Comparison of ENCODE assay signal across 9 cellular contexts in the genomic region with DNA sequence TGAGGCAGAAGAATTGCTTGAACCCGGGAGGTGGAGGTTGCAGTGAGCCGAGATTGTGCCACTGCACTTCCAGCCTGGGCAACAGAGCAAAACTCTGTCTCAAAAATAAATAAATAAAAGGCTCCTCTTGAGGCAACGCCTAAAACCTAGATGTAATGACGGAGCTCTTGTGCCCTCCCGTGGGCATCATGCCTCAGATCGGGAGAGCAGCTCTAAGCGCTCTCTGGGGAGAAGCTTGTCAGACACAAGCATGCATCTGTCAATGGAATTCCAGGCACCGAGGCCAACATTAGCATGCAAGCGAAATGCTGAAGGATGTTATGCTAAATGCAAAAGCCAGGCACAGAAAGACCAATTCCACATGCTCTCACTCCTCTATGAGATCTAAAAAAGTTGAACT. TPM values are rescaled to one million over a fixed set of nuclear protein-coding genes. Genes with fewer than 3 reads are reported as not detected.
A peak's percentile ranks its signal among the peaks of the same experiment; 100 is the strongest.
DNase-seq lines count a peak whose midpoint lies in the region; ATAC-seq, FAIRE-seq and TF ChIP-seq lines count a peak whose summit lies in the region.
"Had no signal": no experiment of that assay in that cellular context is flagged by ENCODE, and none has a peak within 500 bp of the region (broad histone marks: within the 10 kb centered on the region; RNA-seq: fewer than 3 reads in every experiment).

No MANE protein-coding gene starts in this region.

- H3K79me2 ChIP-seq in neural cell (replicated peaks; ENCODE audit: insufficient read depth, low read length), result no peaks in the 10 kb centered on the region

- H3K9me2 ChIP-seq in neural cell (ENCODE audit: insufficient read depth, low read length), result no peaks in the 10 kb centered on the region

- no peak overlapping the region for H3K4me2 ChIP-seq in neural cell (ENCODE audit: low read length)

- H3K27ac ChIP-seq in neural cell (ENCODE audit: low read length), result peak overlapping the region; percentile 21
- H3K27ac ChIP-seq in prostate gland, result no peak overlapping the region

- FAIRE-seq in HTR-8/SVneo (lab: Jason Lieb, UNC), result no peak

- no peak overlapping the region for H2AFZ ChIP-seq in neural cell (ENCODE audit: low read depth, low read length)

- no peak for ATAC-seq in GM18907 (IDR thresholded peaks at IDR 0.05; ENCODE audit: unreplicated experiment)

- H3K9ac ChIP-seq in neural cell (ENCODE audit: low read length), result no peak overlapping the region

- H3K27me3 ChIP-seq in neural cell (ENCODE audit: insufficient read depth, low read depth, low read length) (no peaks in the 10 kb centered on the region), prostate gland (replicated peaks; ENCODE audit: insufficient read depth) (no peaks in the 10 kb centered on the region)

- DNase-seq in HTR-8/SVneo (ENCODE audit: insufficient read length, low spot score), result peak; percentile 45
- DNase-seq in NCI-H82 treated with DMSO at 0.1 percent for 48 hours (lab: John Stamatoyannopoulos, UW; ENCODE audit: unreplicated experiment), result peak; percentile 80
- DNase-seq in choroid plexus epithelial cell (ENCODE audit: low read depth), result peak; percentile 48
- no peak for DNase-seq in GF-D8 (lab: John Stamatoyannopoulos, UW)
- no peak for DNase-seq in prostate gland (ENCODE audit: low spot score)
- no peak for DNase-seq in stimulated activated naive CD4-positive, alpha-beta T cell treated with Interleukin-2 at 50 U/mL for 16 hours (lab: John Stamatoyannopoulos, UW)
- DNase-seq: naive B cell had no signal

- H4K20me1 ChIP-seq in neural cell (ENCODE audit: insufficient read depth), result no peaks in the 10 kb centered on the region

- no peak for TF ChIP-seq POLR2A in prostate gland (IDR thresholded peaks at IDR 0.05)

- TF ChIP-seq RAD21 in neural cell (conservative IDR thresholded peaks at IDR 0.05), result peak; percentile 78

- H3K36me3 ChIP-seq in neural cell (ENCODE audit: insufficient read depth, low read length) (no peaks in the 10 kb centered on the region), prostate gland (no peaks in the 10 kb centered on the region)

- TF ChIP-seq CTCF in choroid plexus epithelial cell (conservative IDR thresholded peaks at IDR 0.05; ENCODE audit: low read depth, low read length) (peak; percentile 28), neural cell (IDR thresholded peaks at IDR 0.05; ENCODE audit: poor library complexity, severe bottlenecking) (peak; percentile 69), prostate gland (IDR thresholded peaks at IDR 0.05) (peak in 1 of 4 experiments; percentile 12)

- H3F3A ChIP-seq in neural cell (ENCODE audit: insufficient read depth, low read length, poor library complexity, severe bottlenecking), result no peaks in the 10 kb centered on the region

- intact Hi-C loops in prostate gland (cut with DNase I), result loop anchor here (2.0 kb wide), 1 partner anchor 120 kb away; no protein-coding TSS in a partner anchor

- peak; percentile 69 for TF ChIP-seq EP300 in neural cell (conservative IDR thresholded peaks at IDR 0.05; ENCODE audit: poor library complexity, severe bottlenecking)

- 21% methylated on average over 9 of the region's 9 CpGs for WGBS in prostate gland

- no peak overlapping the region for H3K4me3 ChIP-seq in choroid plexus epithelial cell (ENCODE audit: low read depth, low read length)
- H3K4me3 ChIP-seq in neural cell (ENCODE audit: low read length), result peak overlapping the region; percentile 1
- H3K4me3 ChIP-seq in prostate gland, result no peak overlapping the region

- H3K4me1 ChIP-seq in prostate gland (replicated peaks), result no peaks in the 10 kb centered on the region

- H3K9me3 ChIP-seq in neural cell (ENCODE audit: low read length) (peaks cover 5% of the 10 kb centered on the region), prostate gland (no peaks in the 10 kb centered on the region)

TF ChIP-seq in neural cell, 6 proteins besides CTCF, POLR2A, EP300 and RAD21:
- TF ChIP-seq TAF1 (IDR thresholded peaks at IDR 0.05; ENCODE audit: low read depth) (no peak), REST (IDR thresholded peaks at IDR 0.05; ENCODE audit: borderline replicate concordance) (no peak), POLR2AphosphoS5 (IDR thresholded peaks at IDR 0.05) (peak; percentile 57), SMC3 (conservative IDR thresholded peaks at IDR 0.05; ENCODE audit: poor library complexity) (peak; percentile 79), MXI1 (conservative IDR thresholded peaks at IDR 0.05; ENCODE audit: poor library complexity, severe bottlenecking) (peak; percentile 28), EZH2 (IDR thresholded peaks at IDR 0.05; ENCODE audit: borderline replicate concordance, insufficient read depth, low read length, poor library complexity, severe bottlenecking) (no peak)

RNA-seq across cellular contexts. Expression of gene MRI1, which starts 45.6 kb away (rescaled TPM):
- polyA plus RNA-seq in neural cell, result 70.5 and 71.2 TPM in 2 replicates
- polyA minus RNA-seq in neural cell, result 26.5 and 29.1 TPM in 2 replicates
- 10 to 100 TPM; 62.7 to 64.5 TPM for total RNA-seq in prostate gland

RNA-seq across cellular contexts. Expression of gene C19orf53, which starts 55.5 kb away (rescaled TPM):
- 104 and 134 TPM in 2 replicates for polyA plus RNA-seq in neural cell
- 23.1 and 24.9 TPM in 2 replicates for polyA minus RNA-seq in neural cell
- 100 to 1,000 TPM; 151 to 193 TPM for total RNA-seq in prostate gland

Comparison
In these comparisons a context has a peak if more than half of its experiments do, and no peak if none do; other contexts are left out.
1. DNase-seq: peak in HTR-8/SVneo (single experiment), NCI-H82 treated with DMSO at 0.1 percent for 48 hours (single experiment) and choroid plexus epithelial cell (single experiment); none in GF-D8 (single experiment), prostate gland (single experiment) and stimulated activated naive CD4-positive, alpha-beta T cell treated with Interleukin-2 at 50 U/mL for 16 hours (single experiment).